Comparison of ENCODE assay signal across 28 cellular contexts in the genomic region with DNA sequence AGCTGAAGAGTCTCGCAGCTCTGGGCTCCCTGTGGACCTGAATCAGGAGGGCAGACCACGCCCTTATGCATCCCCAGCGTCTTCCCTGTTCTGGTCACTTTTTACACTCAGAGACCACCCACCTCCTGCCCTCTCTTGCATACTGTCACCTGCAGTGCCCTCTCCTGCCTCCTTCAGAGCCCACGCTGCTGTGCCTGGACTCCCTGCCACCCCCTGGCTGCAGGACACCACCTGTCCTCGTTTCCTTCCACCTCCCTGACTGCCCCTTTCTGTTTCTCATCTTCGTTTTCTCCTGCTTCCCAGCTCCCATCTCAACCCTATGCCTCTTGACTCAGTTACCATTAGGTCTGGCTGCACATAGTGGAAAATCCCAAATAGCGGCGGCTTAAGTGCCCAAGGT. TPM values are rescaled to one million over a fixed set of nuclear protein-coding genes. Genes with fewer than 3 reads are reported as not detected.
"Had no signal": no experiment of that assay in that cellular context is flagged by ENCODE, and none has a peak within 500 bp of the region (broad histone marks: within the 10 kb centered on the region; RNA-seq: fewer than 3 reads in every experiment).

No MANE protein-coding gene starts in this region.

- H3K36me3 ChIP-seq: gastrocnemius medialis, heart left ventricle, stomach, thyroid gland had no signal

- DNase-seq: cortex of kidney; dorsolateral prefrontal cortex; effector CD4-positive, alpha-beta T cell; foreskin fibroblast; gastrocnemius medialis; heart left ventricle; kidney; mucosa of descending colon; naive B cell; stimulated activated CD4-positive, alpha-beta T cell treated with anti-CD3 and anti-CD28 coated beads, Interleukin-12 subunit alpha, Interleukin-12 subunit beta, amount 100 ng/mL, for 4 hours; stimulated activated CD4-positive, alpha-beta T cell treated with anti-CD3 and anti-CD28 coated beads, Interleukin-1b, Interleukin-23, amount 100 ng/mL, for 48 hours; stimulated activated CD4-positive, alpha-beta T cell treated with anti-CD3 and anti-CD28 coated beads, Interleukin-4, amount 100 ng/mL, for 24 hours; stimulated activated naive CD4-positive, alpha-beta T cell treated with Interleukin-2 at 50 U/mL for 16 hours; stomach; thyroid gland; trophoblast cell had no signal

- H3K79me2 ChIP-seq: hepatocyte, parathyroid adenoma had no signal

- ATAC-seq: esophagus mucosa; gastrocnemius medialis; heart left ventricle; left lobe of liver; mucosa of descending colon; natural killer cell treated with Interleukin-12 subunit alpha and Interleukin-12 subunit beta and Interleukin-15 and Interleukin-18, amount 100 ng/mL, for 72 hours; sciatic nerve; stimulated activated effector memory CD8-positive, alpha-beta T cell treated with anti-CD3 and anti-CD28 coated beads, Interleukin-12 subunit alpha, Interleukin-12 subunit beta, amount 100 ng/mL, for 72 hours had no signal

- H3K9ac ChIP-seq: parathyroid adenoma had no signal

- H3K4me2 ChIP-seq: hepatocyte, smooth muscle cell had no signal

- H3K27ac ChIP-seq: dorsolateral prefrontal cortex, epithelial cell of prostate, gastrocnemius medialis, heart left ventricle, hepatocyte, parathyroid adenoma, stomach, thyroid gland had no signal

- H3K4me3 ChIP-seq: dorsolateral prefrontal cortex, gastrocnemius medialis, heart left ventricle, hepatocyte, lung, mucosa of descending colon, smooth muscle cell, stomach, thyroid gland had no signal

- H3K27me3 ChIP-seq: thyroid gland had no signal

- FAIRE-seq: kidney had no signal

- H3K4me1 ChIP-seq: gastrocnemius medialis, heart left ventricle, thyroid gland had no signal

- H2AFZ ChIP-seq: hepatocyte, parathyroid adenoma had no signal

- H3K9me3 ChIP-seq: gastrocnemius medialis, mucosa of descending colon, stomach, thyroid gland had no signal

RNA-seq across cellular contexts. Expression of gene INHBB, which starts 9.2 kb away (rescaled TPM):
- total RNA-seq: mesothelial cell of epicardium; natural killer cell treated with Interleukin-12 subunit alpha and Interleukin-12 subunit beta and Interleukin-15 and Interleukin-18, amount 100 ng/mL, for 72 hours; progenitor cell of endocrine pancreas had no signal
